In the genomic region with DNA sequence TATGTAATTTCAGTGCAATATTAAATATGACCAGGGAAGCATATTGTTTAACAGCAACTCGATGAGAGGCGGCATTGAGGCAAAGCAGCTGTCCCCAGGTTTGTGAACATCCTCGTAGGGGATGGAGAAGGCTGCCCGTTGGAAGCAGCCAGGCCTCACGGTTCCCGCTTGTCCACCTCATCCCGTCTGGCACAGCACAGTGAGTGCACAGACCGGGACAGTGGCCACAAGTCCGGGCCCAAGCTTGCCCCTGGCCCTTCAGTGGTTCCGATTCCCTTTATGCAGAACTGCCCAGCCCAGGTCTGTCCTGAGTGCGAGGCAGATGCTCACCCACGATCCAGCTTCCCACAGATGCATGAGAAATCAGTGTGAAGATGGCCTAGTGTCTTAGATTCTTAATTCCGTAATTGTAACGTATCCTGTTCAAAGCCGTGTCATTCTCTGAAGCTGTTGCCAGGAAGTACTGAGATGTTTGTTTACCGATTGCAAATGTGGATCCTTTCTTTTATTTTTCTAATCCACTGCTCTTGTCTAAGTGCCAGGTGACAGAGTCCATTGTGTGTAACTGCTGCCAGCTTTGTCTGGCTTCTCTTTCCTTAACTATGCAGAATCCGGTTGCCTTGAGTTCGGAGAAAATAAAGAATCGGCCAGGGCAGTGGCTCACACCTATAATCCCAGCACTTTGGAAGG, we compare ENCODE assay signal across 10 cellular contexts. TPM values are rescaled to one million over a fixed set of nuclear protein-coding genes. Genes with fewer than 3 reads are reported as not detected.
DNase-seq lines count a peak whose midpoint lies in the region; ATAC-seq and TF ChIP-seq lines count a peak whose summit lies in the region.
"Had no signal": no experiment of that assay in that cellular context is flagged by ENCODE, and none has a peak within 500 bp of the region (broad histone marks: within the 10 kb centered on the region; RNA-seq: fewer than 3 reads in every experiment).

No MANE protein-coding gene starts in this region.

- ATAC-seq in HG03469 (IDR thresholded peaks at IDR 0.05; ENCODE audit: unreplicated experiment) (no peak), GM21515 (IDR thresholded peaks at IDR 0.05; ENCODE audit: unreplicated experiment) (no peak)
- ATAC-seq: naive thymus-derived CD8-positive, alpha-beta T cell had no signal

- TF ChIP-seq CTCF in coronary artery (IDR thresholded peaks at IDR 0.05), result no peak

- H3K27ac ChIP-seq in coronary artery, result peak overlapping the region; percentile 46 to 55

- H3K4me3 ChIP-seq in coronary artery, result no peak overlapping the region

- peak; percentile 33 for DNase-seq in AG08395 (ENCODE audit: low spot score)
- peak; percentile 18 to 66 for DNase-seq in NCI-H2081 (lab: John Stamatoyannopoulos, UW)
- DNase-seq in coronary artery (ENCODE audit: low spot score), result no peak
- peak; percentile 79 to 94 for DNase-seq in lung microvascular endothelial cell (ENCODE audit: low read depth in 2 of 2)
- no peak for DNase-seq in central memory CD4-positive, alpha-beta T cell
- no peak for DNase-seq in stimulated activated CD4-positive, alpha-beta T cell treated with anti-CD3 and anti-CD28 coated beads, Interleukin-4, amount 100 ng/mL, for 4 hours
- DNase-seq: naive thymus-derived CD8-positive, alpha-beta T cell; NCI-H226 had no signal

RNA-seq across cellular contexts. Expression of gene PFKP, which starts 35.5 kb away (rescaled TPM):
- total RNA-seq in lung microvascular endothelial cell, result 110 and 156 TPM in 2 replicates

Comparison
In these comparisons a context has a peak if more than half of its experiments do, and no peak if none do; other contexts are left out.
1. DNase-seq: peak in AG08395 (single experiment), NCI-H2081 (2 of 2) and lung microvascular endothelial cell (2 of 2); none in coronary artery (single experiment), central memory CD4-positive, alpha-beta T cell (single experiment) and stimulated activated CD4-positive, alpha-beta T cell treated with anti-CD3 and anti-CD28 coated beads, Interleukin-4, amount 100 ng/mL, for 4 hours (0 of 2).